In genomic region chr22:44661659-44662569, GRCh38 we compare ENCODE assay signal across 21 cellular contexts. TPM values are rescaled to one million over a fixed set of nuclear protein-coding genes. Genes with fewer than 3 reads are reported as not detected.
DNase-seq lines count a peak whose midpoint lies in the region; ATAC-seq and TF ChIP-seq lines count a peak whose summit lies in the region.
"Had no signal": no experiment of that assay in that cellular context is flagged by ENCODE, and none has a peak within 500 bp of the region (broad histone marks: within the 10 kb centered on the region; RNA-seq: fewer than 3 reads in every experiment).

No MANE protein-coding gene starts in this region.

- H3K9me3 ChIP-seq in BLaER1 (no peaks in the 10 kb centered on the region), mesenchymal stem cell (ENCODE audit: control insufficient read depth, low read length) (no peaks in the 10 kb centered on the region), aorta (ENCODE audit: control insufficient read depth, low read length) (no peaks in the 10 kb centered on the region)
- H3K9me3 ChIP-seq in CD8-positive, alpha-beta T cell (ENCODE audit: low read length) = no peaks in the 10 kb centered on the region
- H3K9me3 ChIP-seq: adrenal gland, left ventricle myocardium inferior, stomach, tibial nerve had no signal

- H3K4me3 Mint-ChIP-seq in CD8-positive, alpha-beta T cell = no peak overlapping the region
- H3K4me3 Mint-ChIP-seq in WTC11 = peak overlapping the region; percentile 51
- H3K4me3 Mint-ChIP-seq: T-helper 2 cell treated with Interferon-gamma antibody and Interleukin-4, amounts not matched to agents 5 μg/mL and 100 μg/mL, for 36 hours had no signal

- H3K36me3 ChIP-seq in BLaER1 (no peaks in the 10 kb centered on the region), mesenchymal stem cell (ENCODE audit: control insufficient read depth in 1 of 2, insufficient read depth in 2 of 2, low read depth in 1 of 2, low read length in 2 of 2) (no peaks in the 10 kb centered on the region), aorta (ENCODE audit: control insufficient read depth in 1 of 2, insufficient read depth in 2 of 2, low read length in 1 of 2) (no peaks in the 10 kb centered on the region)
- no peaks in the 10 kb centered on the region for H3K36me3 ChIP-seq in CD8-positive, alpha-beta T cell (ENCODE audit: insufficient read depth, low read length)
- H3K36me3 ChIP-seq: adrenal gland, left ventricle myocardium inferior, stomach, tibial nerve had no signal

- no peak overlapping the region for H3K4ac ChIP-seq in mesenchymal stem cell (ENCODE audit: low read depth in 1 of 2, low read length in 2 of 2)

- no peak overlapping the region for H2AFZ ChIP-seq in mesenchymal stem cell (ENCODE audit: low read depth, low read length)

- no peak for ATAC-seq in CD8-positive, alpha-beta T cell
- ATAC-seq in WTC11 = no peak
- ATAC-seq in HG03342 (IDR thresholded peaks at IDR 0.05; ENCODE audit: unreplicated experiment) = no peak
- no peak for ATAC-seq in aorta (ENCODE audit: low FRiP score)
- ATAC-seq: sciatic nerve had no signal

- no peak overlapping the region for H4K8ac ChIP-seq in mesenchymal stem cell (ENCODE audit: low read length)

- peak overlapping the region; percentile 11; the same call in 1 of the 2 replicates for H3K4me2 ChIP-seq in BLaER1
- no peak overlapping the region for H3K4me2 ChIP-seq in mesenchymal stem cell (ENCODE audit: low read length, poor library complexity, severe bottlenecking)

- H3K36me3 Mint-ChIP-seq in CD8-positive, alpha-beta T cell = no peaks in the 10 kb centered on the region
- no peaks in the 10 kb centered on the region for H3K36me3 Mint-ChIP-seq in WTC11

- H3K4me3 ChIP-seq in BLaER1 = no peak overlapping the region
- no peak overlapping the region for H3K4me3 ChIP-seq in CD8-positive, alpha-beta T cell (ENCODE audit: low read depth, low read length)
- no peak overlapping the region for H3K4me3 ChIP-seq in mesenchymal stem cell (ENCODE audit: insufficient read depth in 1 of 2, low read depth in 1 of 2, low read length in 2 of 2)
- no peak overlapping the region for H3K4me3 ChIP-seq in aorta (ENCODE audit: low read length in 2 of 2)
- H3K4me3 ChIP-seq: adrenal gland, left ventricle myocardium inferior, stomach, tibial nerve had no signal

- no peaks in the 10 kb centered on the region for H3K27me3 ChIP-seq in BLaER1
- no peaks in the 10 kb centered on the region for H3K27me3 ChIP-seq in CD8-positive, alpha-beta T cell (ENCODE audit: insufficient read depth, low read length)
- H3K27me3 ChIP-seq in mesenchymal stem cell (ENCODE audit: control insufficient read depth in 1 of 2, insufficient read depth in 1 of 2, low read length in 2 of 2) = peaks cover 0 to 32% of the 10 kb centered on the region in 2 experiments
- H3K27me3 ChIP-seq in aorta (ENCODE audit: control insufficient read depth in 1 of 2, insufficient read depth in 2 of 2, low read length in 1 of 2) = no peaks in the 10 kb centered on the region
- H3K27me3 ChIP-seq: adrenal gland, tibial nerve had no signal

- H3K4me1 ChIP-seq in BLaER1 = peaks cover 94% of the 10 kb centered on the region
- peaks cover 60% of the 10 kb centered on the region for H3K4me1 ChIP-seq in CD8-positive, alpha-beta T cell (ENCODE audit: insufficient read depth, low read length)
- peaks cover 21% of the 10 kb centered on the region for H3K4me1 ChIP-seq in mesenchymal stem cell (ENCODE audit: control insufficient read depth, insufficient read depth, low read depth, low read length)
- no peaks in the 10 kb centered on the region for H3K4me1 ChIP-seq in aorta (ENCODE audit: control insufficient read depth in 1 of 2, insufficient read depth in 2 of 2, low read length in 2 of 2)

- no peaks in the 10 kb centered on the region for H3K79me1 ChIP-seq in mesenchymal stem cell (replicated peaks; ENCODE audit: low read length, poor library complexity, severe bottlenecking)

- H2AK5ac ChIP-seq in mesenchymal stem cell (ENCODE audit: low read length, severe bottlenecking) = no peak overlapping the region

- no peak overlapping the region for H3K18ac ChIP-seq in mesenchymal stem cell (ENCODE audit: low read depth in 1 of 2, low read length in 2 of 2)

- H4K20me1 ChIP-seq in BLaER1 = no peaks in the 10 kb centered on the region

- H3K14ac ChIP-seq in mesenchymal stem cell (ENCODE audit: low read length in 2 of 2) = no peak overlapping the region

- no peak overlapping the region for H2BK12ac ChIP-seq in mesenchymal stem cell (ENCODE audit: low read length in 2 of 2)

- intact Hi-C loops in CD8-positive, alpha-beta T cell (cut with DNase I, micrococcal nuclease) = loop anchor here in 1 of 2 experiments (10.0 kb wide), 1 partner anchor 477 kb away; the partner anchor contains the start of gene PARVG
- intact Hi-C loops in aorta (cut with DNase I) = no loop called here

- no peak overlapping the region for H2BK5ac ChIP-seq in mesenchymal stem cell (ENCODE audit: low read depth, low read length, poor library complexity, severe bottlenecking)

- CTCF ChIA-PET in CD8-positive, alpha-beta T cell (lab: Charles Lee) = interaction anchor here (1.5 to 2.8 kb wide), 2 partner anchors 14 to 35 kb away, joined by 4 to 8 read pairs; no protein-coding TSS in a partner anchor
- CTCF ChIA-PET in WTC11 (lab: Charles Lee) = interaction anchor here (0.5 to 3.2 kb wide), 7 partner anchors 7 to 1702 kb away, joined by 3 to 28 read pairs (median 4); no protein-coding TSS in a partner anchor

- POLR2A ChIA-PET in CD8-positive, alpha-beta T cell (lab: Charles Lee) = no interaction called here
- POLR2A ChIA-PET in WTC11 (lab: Charles Lee) = no interaction called here

- H3K9ac ChIP-seq in BLaER1 (no peak overlapping the region), mesenchymal stem cell (ENCODE audit: low read length) (no peak overlapping the region)

- DNase-seq in CD8-positive, alpha-beta T cell = no peak
- DNase-seq in WTC11 (ENCODE audit: low spot score) (no peak), mesenchymal stem cell (no peak), globus pallidus (ENCODE audit: low spot score) (no peak), HuH-7 (ENCODE audit: low spot score) (no peak), aorta (no peak)
- DNase-seq: activated CD4-positive, alpha-beta T cell treated with anti-CD3 and anti-CD28 coated beads, Interleukin-2, amount 50 U/mL, for 1 hour; adrenal gland; effector CD8-positive, alpha-beta T cell; erythroblast; left ventricle myocardium inferior; NCI-H1105 treated with DMSO at 0.1 percent for 48 hours; NCI-H524; stimulated activated CD4-positive, alpha-beta T cell treated with anti-CD3 and anti-CD28 coated beads, Interleukin-15, amount 100 ng/mL, for 24 hours; stomach had no signal

- TF ChIP-seq CTCF in CD8-positive, alpha-beta T cell (IDR thresholded peaks at IDR 0.05) = no peak
- TF ChIP-seq CTCF in WTC11 (IDR thresholded peaks at IDR 0.05) = no peak

- H2BK120ac ChIP-seq in mesenchymal stem cell (ENCODE audit: low read depth, low read length) = no peak overlapping the region

- peak overlapping the region; percentile 52 for H3K27ac Mint-ChIP-seq in CD8-positive, alpha-beta T cell
- H3K27ac Mint-ChIP-seq in WTC11 = no peak overlapping the region
- H3K27ac Mint-ChIP-seq: T-helper 2 cell treated with Interferon-gamma antibody and Interleukin-4, amounts not matched to agents 5 μg/mL and 100 μg/mL, for 36 hours had no signal

- WGBS in mesenchymal stem cell = 75% methylated on average over 11 of the region's 14 CpGs
- 76 to 78% methylated on average over 14 of the region's 14 CpGs for WGBS in aorta, 2 donors

- H3K9me3 Mint-ChIP-seq in CD8-positive, alpha-beta T cell = no peaks in the 10 kb centered on the region
- no peaks in the 10 kb centered on the region for H3K9me3 Mint-ChIP-seq in WTC11
- H3K9me3 Mint-ChIP-seq: T-helper 2 cell treated with Interferon-gamma antibody and Interleukin-4, amounts not matched to agents 5 μg/mL and 100 μg/mL, for 36 hours had no signal

- peaks cover 53% of the 10 kb centered on the region for H3K4me1 Mint-ChIP-seq in CD8-positive, alpha-beta T cell (ENCODE audit: low read depth)
- peaks cover 14% of the 10 kb centered on the region for H3K4me1 Mint-ChIP-seq in WTC11

- no peak overlapping the region for H2BK15ac ChIP-seq in mesenchymal stem cell (ENCODE audit: low read depth, poor library complexity, severe bottlenecking)

- H3K27me3 Mint-ChIP-seq in CD8-positive, alpha-beta T cell (ENCODE audit: low read depth) = no peaks in the 10 kb centered on the region
- peaks cover 23% of the 10 kb centered on the region for H3K27me3 Mint-ChIP-seq in WTC11 (ENCODE audit: low read depth)

- H4K91ac ChIP-seq in mesenchymal stem cell (ENCODE audit: low read length) = peak overlapping the region; percentile 2

- H3K27ac ChIP-seq in BLaER1 (no peak overlapping the region), mesenchymal stem cell (ENCODE audit: low read length, poor library complexity, severe bottlenecking) (no peak overlapping the region), aorta (ENCODE audit: low read depth in 1 of 2, low read length in 2 of 2) (no peak overlapping the region)
- H3K27ac ChIP-seq in CD8-positive, alpha-beta T cell (ENCODE audit: low read depth, low read length) = no peak overlapping the region
- H3K27ac ChIP-seq: adrenal gland, C4-2B, left ventricle myocardium inferior, stomach, tibial nerve had no signal

- no peak overlapping the region for H3K23ac ChIP-seq in mesenchymal stem cell (ENCODE audit: low read length in 2 of 2)

TF ChIP-seq in WTC11, 78 proteins besides CTCF, POLR2A, EP300 and RAD21 (continues in another document):
- no peak for TF ChIP-seq FOXJ3 (CRISPR knock-in tag; IDR thresholded peaks at IDR 0.05; ENCODE audit: borderline replicate concordance)
- no peak for TF ChIP-seq RORB (CRISPR knock-in tag; IDR thresholded peaks at IDR 0.05)
- TF ChIP-seq SP1 (CRISPR knock-in tag; conservative IDR thresholded peaks at IDR 0.05) = no peak
- no peak for TF ChIP-seq NFE2L1 (CRISPR knock-in tag; IDR thresholded peaks at IDR 0.05)
- TF ChIP-seq E2F1 (CRISPR knock-in tag; IDR thresholded peaks at IDR 0.05) = no peak

RNA-seq across cellular contexts. Expression of gene PRR5, which starts 40.1 kb away (rescaled TPM):
- 10 to 100 TPM; 47.6 to 49.3 TPM for total RNA-seq in CD8-positive, alpha-beta T cell
- total RNA-seq in WTC11 (2021) (12.3 to 15.6 TPM (median 13.6 TPM) in 3 replicates), aorta (10 to 100 TPM in 1 of 2 donors, 1 to 10 TPM in 1; 9.9 to 15.3 TPM)
- 12.2 TPM for polyA plus RNA-seq in mesenchymal stem cell (2013, experiment 1 of 2)
- 12.2 TPM for polyA plus RNA-seq in mesenchymal stem cell (2013, experiment 2 of 2)
- 1 to 10 TPM; 1.3 to 9.9 TPM for polyA plus RNA-seq in aorta
